In the genomic region with DNA sequence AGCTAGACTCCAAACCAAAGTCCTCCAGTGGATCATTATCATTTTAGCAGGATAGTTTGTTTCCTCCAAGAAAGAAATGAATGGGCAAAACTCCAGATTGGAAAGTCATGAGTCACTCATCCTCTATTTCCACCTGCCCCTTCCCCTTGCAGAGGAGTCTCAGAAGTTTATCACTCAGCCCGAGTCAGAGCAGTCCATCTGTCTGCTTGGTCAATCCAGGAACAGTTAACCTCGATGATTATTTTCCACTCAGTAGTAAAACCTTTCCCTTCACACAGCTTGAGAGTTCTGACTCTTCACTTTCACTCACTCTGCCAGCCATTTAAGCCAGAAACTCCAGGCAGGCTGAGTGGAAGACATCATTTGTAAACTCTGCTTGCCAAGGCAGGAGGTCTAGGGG, we compare ENCODE assay signal across 21 cellular contexts.
"Had no signal": no experiment of that assay in that cellular context is flagged by ENCODE, and none has a peak within 500 bp of the region (broad histone marks: within the 10 kb centered on the region; RNA-seq: fewer than 3 reads in every experiment).

No MANE protein-coding gene starts in this region.

- H3K27me3 ChIP-seq: ovary, sigmoid colon, uterus had no signal

- FAIRE-seq: colon, kidney had no signal

- DNase-seq: activated CD4-positive, alpha-beta T cell treated with anti-CD3 and anti-CD28 coated beads, Interleukin-2, amount 10 ng/mL, durations not matched to agents 24 days and 14 days; activated CD8-positive, alpha-beta memory T cell treated with anti-CD3 and anti-CD28 coated beads, Interleukin-2, amount 50 U/mL, for 4 hours; activated CD8-positive, alpha-beta T cell treated with anti-CD3 and anti-CD28 coated beads, Interleukin-2, amount 10 ng/mL, durations not matched to agents 7 days and 5 days; activated gamma-delta T cell; activated T-cell treated with anti-CD3 and anti-CD28 coated beads, Interleukin-2, amount 50 U/mL, for 72 hours; caudate nucleus; hypothalamus; kidney; naive B cell; ovary; sigmoid colon; stimulated activated CD4-positive, alpha-beta T cell treated with anti-CD3 and anti-CD28 coated beads, Interleukin-12 subunit alpha, Interleukin-12 subunit beta, amount 100 ng/mL, for 4 hours; stimulated activated CD4-positive, alpha-beta T cell treated with anti-CD3 and anti-CD28 coated beads, Interleukin-2, amount 100 ng/mL, for 24 hours; uterus; WERI-Rb-1 had no signal

- ATAC-seq: activated CD8-positive, alpha-beta T cell treated with anti-CD3 and anti-CD28 coated beads, Interleukin-2, amount 10 ng/mL, durations not matched to agents 7 days and 5 days; activated naive CD4-positive, alpha-beta T cell treated with anti-CD3 and anti-CD28 coated beads, Interleukin-2, amount 50 U/mL, for 72 hours; activated T-cell treated with anti-CD3 and anti-CD28 coated beads, Interleukin-2, amount 50 U/mL, for 72 hours; esophagus mucosa; stimulated activated effector memory CD8-positive, alpha-beta T cell treated with anti-CD3 and anti-CD28 coated beads, Interleukin-12 subunit alpha, Interleukin-12 subunit beta, amount 100 ng/mL, for 72 hours had no signal

- H3K27me3 Mint-ChIP-seq: activated CD4-positive, alpha-beta T cell treated with anti-CD3 and anti-CD28 coated beads, Interleukin-2, amount 10 ng/mL, durations not matched to agents 24 days and 14 days had no signal

- H3K4me3 Mint-ChIP-seq: activated CD4-positive, alpha-beta T cell treated with anti-CD3 and anti-CD28 coated beads, Interleukin-2, amount 10 ng/mL, durations not matched to agents 24 days and 14 days; activated CD8-positive, alpha-beta T cell treated with anti-CD3 and anti-CD28 coated beads, Interleukin-2, amount 10 ng/mL, durations not matched to agents 7 days and 5 days; activated T-cell treated with anti-CD3 and anti-CD28 coated beads, Interleukin-2, amount 50 U/mL, for 72 hours; mesothelial cell of epicardium; naive B cell; stimulated activated effector memory CD8-positive, alpha-beta T cell treated with anti-CD3 and anti-CD28 coated beads, Interleukin-12 subunit alpha, Interleukin-12 subunit beta, amount 100 ng/mL, for 72 hours had no signal

- H3K36me3 Mint-ChIP-seq: activated naive CD4-positive, alpha-beta T cell treated with anti-CD3 and anti-CD28 coated beads, Interleukin-2, amount 50 U/mL, for 72 hours; mesothelial cell of epicardium; naive B cell; stimulated activated effector memory CD8-positive, alpha-beta T cell treated with anti-CD3 and anti-CD28 coated beads, Interleukin-12 subunit alpha, Interleukin-12 subunit beta, amount 100 ng/mL, for 72 hours had no signal

- H3K4me3 ChIP-seq: ovary, sigmoid colon, thoracic aorta, uterus had no signal

- H3K9me3 Mint-ChIP-seq: activated naive CD4-positive, alpha-beta T cell treated with anti-CD3 and anti-CD28 coated beads, Interleukin-2, amount 50 U/mL, for 72 hours; activated T-cell treated with anti-CD3 and anti-CD28 coated beads, Interleukin-2, amount 50 U/mL, for 72 hours; mesothelial cell of epicardium; stimulated activated effector memory CD8-positive, alpha-beta T cell treated with anti-CD3 and anti-CD28 coated beads, Interleukin-12 subunit alpha, Interleukin-12 subunit beta, amount 100 ng/mL, for 72 hours had no signal

- H3K4me1 Mint-ChIP-seq: activated CD4-positive, alpha-beta T cell treated with anti-CD3 and anti-CD28 coated beads, Interleukin-2, amount 10 ng/mL, durations not matched to agents 24 days and 14 days; stimulated activated effector memory CD8-positive, alpha-beta T cell treated with anti-CD3 and anti-CD28 coated beads, Interleukin-12 subunit alpha, Interleukin-12 subunit beta, amount 100 ng/mL, for 72 hours had no signal

- H3K36me3 ChIP-seq: ovary, sigmoid colon, thoracic aorta, uterus, WERI-Rb-1 had no signal

- H3K27ac Mint-ChIP-seq: activated CD4-positive, alpha-beta T cell treated with anti-CD3 and anti-CD28 coated beads, Interleukin-2, amount 10 ng/mL, durations not matched to agents 24 days and 14 days; activated CD8-positive, alpha-beta T cell treated with anti-CD3 and anti-CD28 coated beads, Interleukin-2, amount 10 ng/mL, durations not matched to agents 7 days and 5 days; activated naive CD4-positive, alpha-beta T cell treated with anti-CD3 and anti-CD28 coated beads, Interleukin-2, amount 50 U/mL, for 72 hours; activated T-cell treated with anti-CD3 and anti-CD28 coated beads, Interleukin-2, amount 50 U/mL, for 72 hours; mesothelial cell of epicardium; stimulated activated effector memory CD8-positive, alpha-beta T cell treated with anti-CD3 and anti-CD28 coated beads, Interleukin-12 subunit alpha, Interleukin-12 subunit beta, amount 100 ng/mL, for 72 hours had no signal
